ENCODE assay signal across 8 cellular contexts in the genomic region with DNA sequence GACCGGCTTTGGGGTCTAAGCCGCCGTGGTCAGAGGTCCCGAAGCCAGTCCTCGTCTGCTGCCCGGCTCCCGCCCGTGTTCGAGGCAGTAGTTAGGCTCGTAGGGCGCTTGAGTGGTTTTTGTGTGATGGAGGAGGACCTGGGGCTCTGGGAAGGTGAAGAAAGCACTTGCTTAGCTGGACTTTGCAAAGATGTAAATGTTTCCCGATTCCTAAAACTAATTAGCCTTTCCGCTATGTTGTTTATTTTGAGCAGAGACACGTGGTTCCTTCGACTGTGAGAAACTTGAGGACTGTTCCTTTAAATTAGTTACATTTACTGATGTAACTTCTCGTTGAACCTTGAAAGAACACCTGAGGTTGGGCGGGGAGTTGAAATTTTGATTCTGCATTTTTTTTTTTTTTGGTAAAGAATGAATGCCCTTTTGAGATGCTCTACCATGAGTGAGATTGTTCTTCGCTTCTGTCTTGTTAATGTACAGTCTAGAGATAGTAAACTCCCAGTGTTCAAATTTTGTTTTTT. TPM values are rescaled to one million over a fixed set of nuclear protein-coding genes. Genes with fewer than 3 reads are reported as not detected.
A peak's percentile ranks its signal among the peaks of the same experiment; 100 is the strongest.
DNase-seq lines count a peak whose midpoint lies in the region; ATAC-seq and TF ChIP-seq lines count a peak whose summit lies in the region.

No MANE protein-coding gene starts in this region.

- no peaks in the 10 kb centered on the region for H3K36me3 ChIP-seq in SK-N-MC (ENCODE audit: insufficient read depth, low read length)

- H3K9ac ChIP-seq in SK-N-MC (ENCODE audit: insufficient read length): peak overlapping the region; percentile 95

- peaks cover 7% of the 10 kb centered on the region for H3K36me3 Mint-ChIP-seq in neural crest cell (ENCODE audit: low read depth)

- H3K27me3 Mint-ChIP-seq in neural crest cell (ENCODE audit: low read depth): no peaks in the 10 kb centered on the region

- ATAC-seq in GM18508 (IDR thresholded peaks at IDR 0.05; ENCODE audit: insufficient read depth, unreplicated experiment) (peak; percentile 7), HG03280 (IDR thresholded peaks at IDR 0.05; ENCODE audit: unreplicated experiment) (peak; percentile 11)

- peak; percentile 4 for DNase-seq in A172 (ENCODE audit: low spot score)
- no peak for DNase-seq in SK-N-MC (ENCODE audit: low read depth, low spot score)
- no peak for DNase-seq in epithelial cell of proximal tubule (ENCODE audit: low read depth)
- no peak for DNase-seq in neural crest cell (ENCODE audit: low read depth, low spot score)
- DNase-seq in activated CD4-positive, CD25-positive, alpha-beta regulatory T cell treated with anti-CD3 and anti-CD28 coated beads, Interleukin-2, amount 50 U/mL, for 72 hours: no peak
- no peak for DNase-seq in activated CD4-positive, alpha-beta T cell treated with anti-CD3 and anti-CD28 coated beads, Interleukin-2, amount 50 U/mL, for 1 hour

- peak overlapping the region; percentile 99 for H3K27ac Mint-ChIP-seq in neural crest cell (ENCODE audit: unreplicated experiment)

- peaks cover 30% of the 10 kb centered on the region for H3K4me1 Mint-ChIP-seq in neural crest cell

- no peaks in the 10 kb centered on the region; the same call in 1 of the 2 replicates for H3K9me3 ChIP-seq in SK-N-MC (ENCODE audit: low read depth, low read length)

- H3K9me3 Mint-ChIP-seq in neural crest cell: peaks cover under 1% of the 10 kb centered on the region

- TF ChIP-seq CTCF in epithelial cell of proximal tubule (conservative IDR thresholded peaks at IDR 0.05; ENCODE audit: low read depth, low read length): no peak
- TF ChIP-seq CTCF in neural crest cell (conservative IDR thresholded peaks at IDR 0.05): no peak

- H3K4me3 ChIP-seq in SK-N-MC: peak overlapping the region; percentile 97
- peak overlapping the region; percentile 84 for H3K4me3 ChIP-seq in epithelial cell of proximal tubule (ENCODE audit: low read depth, low read length)

- H3K27ac ChIP-seq in SK-N-MC: peak overlapping the region; percentile 89; the same call in 1 of the 2 replicates

- peak overlapping the region; percentile 96 for H3K4me3 Mint-ChIP-seq in neural crest cell

RNA-seq across cellular contexts. Expression of gene MIA2, which starts 33.9 kb away (rescaled TPM):
- total RNA-seq in A172 (2014; rRNA removed; shearing (Covaris generic)): 6.8 and 10.9 TPM in 2 replicates
- total RNA-seq in epithelial cell of proximal tubule: 10.4 and 12.1 TPM in 2 replicates
- total RNA-seq in neural crest cell: 10.6 and 12.7 TPM in 2 replicates
